Comparison of ENCODE assay signal across 18 cellular contexts in the genomic region with DNA sequence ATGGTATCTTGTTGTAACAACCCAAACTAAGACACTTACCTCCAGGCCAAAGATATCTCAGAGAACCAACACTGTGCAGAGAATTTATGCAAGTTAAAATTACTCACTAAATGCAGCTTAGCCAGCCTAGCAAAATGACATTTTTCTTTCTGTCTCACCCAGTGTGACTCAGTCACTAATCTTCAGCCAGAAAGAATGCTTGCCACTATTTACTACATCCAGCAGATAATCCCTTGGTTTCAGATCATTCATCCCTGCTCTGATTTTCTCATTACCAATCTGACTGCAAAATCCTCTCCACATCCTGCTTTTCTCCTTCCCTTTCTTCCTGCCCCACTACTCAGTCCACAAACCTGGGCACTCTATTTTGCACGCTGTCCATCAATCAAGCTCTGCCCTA.
A peak's percentile ranks its signal among the peaks of the same experiment; 100 is the strongest.
DNase-seq lines count a peak whose midpoint lies in the region; ATAC-seq, FAIRE-seq and TF ChIP-seq lines count a peak whose summit lies in the region.
"Had no signal": no experiment of that assay in that cellular context is flagged by ENCODE, and none has a peak within 500 bp of the region (broad histone marks: within the 10 kb centered on the region; RNA-seq: fewer than 3 reads in every experiment).

No MANE protein-coding gene starts in this region.

- no peaks in the 10 kb centered on the region for H4K20me1 ChIP-seq in astrocyte (ENCODE audit: insufficient read depth, low read length)
- H4K20me1 ChIP-seq: BLaER1 treated with 17β-estradiol and CSF1 and Interleukin-3, amounts not matched to agents 10 nM and 100 nM had no signal

- H3K36me3 ChIP-seq in HEK293 (ENCODE audit: control insufficient read depth in 2 of 2, insufficient read depth in 1 of 2, low read length in 2 of 2) (no peaks in the 10 kb centered on the region), astrocyte (ENCODE audit: insufficient read depth, low read length) (no peaks in the 10 kb centered on the region)
- H3K36me3 ChIP-seq: BLaER1 treated with 17β-estradiol and CSF1 and Interleukin-3, amounts not matched to agents 10 nM and 100 nM; tibial nerve had no signal

- no peaks in the 10 kb centered on the region for H3K9me3 Mint-ChIP-seq in astrocyte (ENCODE audit: unreplicated experiment)
- H3K9me3 Mint-ChIP-seq: activated B cell treated with CpG ODN at 0.5 μM for 24 hours had no signal

- H3K4me1 ChIP-seq in HEK293 (ENCODE audit: control insufficient read depth, insufficient read depth, low read length) (no peaks in the 10 kb centered on the region), astrocyte (ENCODE audit: insufficient read depth, low read length) (peaks cover 27% of the 10 kb centered on the region)
- H3K4me1 ChIP-seq: BLaER1 treated with 17β-estradiol and CSF1 and Interleukin-3, amounts not matched to agents 10 nM and 100 nM; tibial nerve had no signal

- CTCF ChIA-PET in HEK293 (lab: Yijun Ruan, JAX) = interaction anchor here (0.6 kb wide), 2 partner anchors 38 to 1180 kb away, joined by 3 read pairs; no protein-coding TSS in a partner anchor

- peak; percentile 96 for FAIRE-seq in astrocyte (lab: Jason Lieb, UNC)
- FAIRE-seq: HepG2 had no signal

- ATAC-seq in GM21529 (IDR thresholded peaks at IDR 0.05; ENCODE audit: unreplicated experiment) = no peak
- ATAC-seq: HepG2 had no signal

- no peaks in the 10 kb centered on the region for H3K27me3 ChIP-seq in astrocyte (ENCODE audit: insufficient read depth, low read length)
- H3K27me3 ChIP-seq: BLaER1 treated with 17β-estradiol and CSF1 and Interleukin-3, amounts not matched to agents 10 nM and 100 nM; tibial nerve had no signal

- no peak overlapping the region for H3K4me3 ChIP-seq in HEK293 (ENCODE audit: low read depth, low read length)
- no peak overlapping the region for H3K4me3 ChIP-seq in astrocyte (ENCODE audit: insufficient read depth, low read depth, low read length)
- no peak overlapping the region for H3K4me3 ChIP-seq in fibroblast of villous mesenchyme (ENCODE audit: low read depth, low read length)
- H3K4me3 ChIP-seq in retinal pigment epithelial cell (ENCODE audit: low read length) = no peak overlapping the region
- H3K4me3 ChIP-seq: BLaER1 treated with 17β-estradiol and CSF1 and Interleukin-3, amounts not matched to agents 10 nM and 100 nM; coronary artery; tibial nerve had no signal

- H3K9ac ChIP-seq in astrocyte (ENCODE audit: low read length) = no peak overlapping the region
- H3K9ac ChIP-seq: BLaER1 treated with 17β-estradiol and CSF1 and Interleukin-3, amounts not matched to agents 10 nM and 100 nM had no signal

- H3K27ac Mint-ChIP-seq in astrocyte (ENCODE audit: unreplicated experiment) = peak overlapping the region; percentile 6
- H3K27ac Mint-ChIP-seq: activated B cell treated with CpG ODN at 0.5 μM for 24 hours; activated naive CD8-positive, alpha-beta T cell had no signal

- H3K9me3 ChIP-seq in HEK293 (ENCODE audit: control insufficient read depth, insufficient read depth, low read depth, low read length) = no peaks in the 10 kb centered on the region
- no peaks in the 10 kb centered on the region for H3K9me3 ChIP-seq in astrocyte (ENCODE audit: insufficient read depth, low read depth, low read length)
- H3K9me3 ChIP-seq: BLaER1 treated with 17β-estradiol and CSF1 and Interleukin-3, amounts not matched to agents 10 nM and 100 nM had no signal

- H3K4me1 Mint-ChIP-seq in astrocyte (ENCODE audit: low read depth, unreplicated experiment) = peaks cover 17% of the 10 kb centered on the region
- H3K4me1 Mint-ChIP-seq: activated B cell treated with CpG ODN at 0.5 μM for 24 hours had no signal

- H3K27ac ChIP-seq in HEK293 (ENCODE audit: extremely low read depth, low read depth, low read length) = no peak overlapping the region
- no peak overlapping the region for H3K27ac ChIP-seq in astrocyte (ENCODE audit: low read depth, low read length)
- H3K27ac ChIP-seq: BLaER1 treated with 17β-estradiol and CSF1 and Interleukin-3, amounts not matched to agents 10 nM and 100 nM; coronary artery; tibial nerve had no signal

- DNase-seq in astrocyte (ENCODE audit: low read depth) (peak; percentile 83), fibroblast of villous mesenchyme (ENCODE audit: low read depth) (peak; percentile 3), retinal pigment epithelial cell (ENCODE audit: low read depth) (peak; percentile 96), NCI-H345 treated with DMSO at 0.1 percent for 48 hours (lab: John Stamatoyannopoulos, UW; ENCODE audit: unreplicated experiment) (no peak)
- no peak for DNase-seq in stimulated activated CD4-positive, alpha-beta T cell treated with anti-CD3 and anti-CD28 coated beads, Interleukin-4, amount 100 ng/mL, for 24 hours
- DNase-seq in activated CD8-positive, alpha-beta memory T cell treated with anti-CD3 and anti-CD28 coated beads, Interleukin-2, amount 50 U/mL, for 4 hours = no peak
- DNase-seq: activated B cell treated with CpG ODN at 0.5 μM for 24 hours; activated CD8-positive, alpha-beta memory T cell treated with anti-CD3 and anti-CD28 coated beads, Interleukin-2, amount 50 U/mL, for 48 hours; DMS79; NCI-H1092; posterior cingulate gyrus had no signal

- H3K4me3 Mint-ChIP-seq in astrocyte (ENCODE audit: unreplicated experiment) = no peak overlapping the region
- H3K4me3 Mint-ChIP-seq: activated B cell treated with CpG ODN at 0.5 μM for 24 hours; activated naive CD8-positive, alpha-beta T cell had no signal

- no peaks in the 10 kb centered on the region for H3K36me3 Mint-ChIP-seq in astrocyte (ENCODE audit: low read depth, unreplicated experiment)
- H3K36me3 Mint-ChIP-seq: activated naive CD8-positive, alpha-beta T cell had no signal

- no peaks in the 10 kb centered on the region for H3K79me2 ChIP-seq in astrocyte (ENCODE audit: insufficient read depth, low read length)

- TF ChIP-seq CTCF in HEK293 (tag by site-specific recombination; IDR thresholded peaks at IDR 0.05) = no peak
- TF ChIP-seq CTCF in astrocyte (IDR thresholded peaks at IDR 0.05; ENCODE audit: insufficient read depth, low read depth, low read length) = no peak
- no peak for TF ChIP-seq CTCF in fibroblast of villous mesenchyme (IDR thresholded peaks at IDR 0.05; ENCODE audit: insufficient read depth, low read depth, low read length)
- TF ChIP-seq CTCF in retinal pigment epithelial cell (conservative IDR thresholded peaks at IDR 0.05; ENCODE audit: low read depth, low read length) = no peak

- H3K27me3 Mint-ChIP-seq in astrocyte (ENCODE audit: low read depth, unreplicated experiment) = no peaks in the 10 kb centered on the region

- POLR2A ChIA-PET in HEK293 (lab: Yijun Ruan, JAX) = no interaction called here

- no peak overlapping the region for H2AFZ ChIP-seq in astrocyte (ENCODE audit: low read depth, low read length)

- H3K4me2 ChIP-seq in astrocyte (ENCODE audit: low read length) = peak overlapping the region; percentile 46
- H3K4me2 ChIP-seq: BLaER1 treated with 17β-estradiol and CSF1 and Interleukin-3, amounts not matched to agents 10 nM and 100 nM had no signal

TF ChIP-seq in HEK293, 187 proteins besides CTCF, POLR2A, EP300 and RAD21 (continues in another document):
- no peak for TF ChIP-seq ZBTB44 (tag by site-specific recombination; IDR thresholded peaks at IDR 0.05)
- TF ChIP-seq, protein P1, sequence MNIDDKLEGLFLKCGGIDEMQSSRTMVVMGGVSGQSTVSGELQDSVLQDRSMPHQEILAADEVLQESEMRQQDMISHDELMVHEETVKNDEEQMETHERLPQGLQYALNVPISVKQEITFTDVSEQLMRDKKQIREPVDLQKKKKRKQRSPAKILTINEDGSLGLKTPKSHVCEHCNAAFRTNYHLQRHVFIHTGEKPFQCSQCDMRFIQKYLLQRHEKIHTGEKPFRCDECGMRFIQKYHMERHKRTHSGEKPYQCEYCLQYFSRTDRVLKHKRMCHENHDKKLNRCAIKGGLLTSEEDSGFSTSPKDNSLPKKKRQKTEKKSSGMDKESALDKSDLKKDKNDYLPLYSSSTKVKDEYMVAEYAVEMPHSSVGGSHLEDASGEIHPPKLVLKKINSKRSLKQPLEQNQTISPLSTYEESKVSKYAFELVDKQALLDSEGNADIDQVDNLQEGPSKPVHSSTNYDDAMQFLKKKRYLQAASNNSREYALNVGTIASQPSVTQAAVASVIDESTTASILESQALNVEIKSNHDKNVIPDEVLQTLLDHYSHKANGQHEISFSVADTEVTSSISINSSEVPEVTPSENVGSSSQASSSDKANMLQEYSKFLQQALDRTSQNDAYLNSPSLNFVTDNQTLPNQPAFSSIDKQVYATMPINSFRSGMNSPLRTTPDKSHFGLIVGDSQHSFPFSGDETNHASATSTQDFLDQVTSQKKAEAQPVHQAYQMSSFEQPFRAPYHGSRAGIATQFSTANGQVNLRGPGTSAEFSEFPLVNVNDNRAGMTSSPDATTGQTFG (tag by site-specific recombination; IDR thresholded peaks at IDR 0.05; ENCODE audit: borderline replicate concordance) = no peak
- TF ChIP-seq ZNF558 (tag by site-specific recombination; IDR thresholded peaks at IDR 0.05) = no peak
- no peak for TF ChIP-seq BCL11A (tag by site-specific recombination; IDR thresholded peaks at IDR 0.05; ENCODE audit: low read depth)
- peak; percentile 7 for TF ChIP-seq SETDB1 (IDR thresholded peaks at IDR 0.05; ENCODE audit: insufficient read length, low read length)
- TF ChIP-seq ZNF692 (tag by site-specific recombination; IDR thresholded peaks at IDR 0.05) = no peak

Comparison
In these comparisons a context has a peak if more than half of its experiments do, and no peak if none do; other contexts are left out.
1. DNase-seq: peak in astrocyte (single experiment), fibroblast of villous mesenchyme (single experiment) and retinal pigment epithelial cell (single experiment); none in stimulated activated CD4-positive, alpha-beta T cell treated with anti-CD3 and anti-CD28 coated beads, Interleukin-4, amount 100 ng/mL, for 24 hours (single experiment), activated CD8-positive, alpha-beta memory T cell treated with anti-CD3 and anti-CD28 coated beads, Interleukin-2, amount 50 U/mL, for 4 hours (single experiment) and NCI-H345 treated with DMSO at 0.1 percent for 48 hours (single experiment).